In genomic region chr3:37499061-37499785, GRCh38 we compare ENCODE assay signal across 15 cellular contexts. TPM values are rescaled to one million over a fixed set of nuclear protein-coding genes. Genes with fewer than 3 reads are reported as not detected.
"Had no signal": no experiment of that assay in that cellular context is flagged by ENCODE, and none has a peak within 500 bp of the region (broad histone marks: within the 10 kb centered on the region; RNA-seq: fewer than 3 reads in every experiment).

No MANE protein-coding gene starts in this region.

- ATAC-seq: naive thymus-derived CD8-positive, alpha-beta T cell had no signal

- H3K9me3 Mint-ChIP-seq: activated T-helper 2 cell treated with anti-CD3 and anti-CD28 coated beads, Interferon-gamma antibody, Interleukin-2, Interleukin-4, amounts not matched to agents 10 μg/mL and 5 μg/mL and 100 μg/mL, durations not matched to agents 14 hours and 24 hours and 36 hours; memory B cell had no signal

- DNase-seq: activated CD4-positive, alpha-beta T cell treated with anti-CD3 and anti-CD28 coated beads, Interleukin-2, amount 50 U/mL, for 1 hour; activated CD4-positive, CD25-positive, alpha-beta regulatory T cell; activated naive CD4-positive, alpha-beta T cell treated with anti-CD3 and anti-CD28 coated beads, Interleukin-2, amount 50 U/mL, for 16 hours; amniotic stem cell; brain microvascular endothelial cell; dermis blood vessel endothelial cell; islet precursor cell; naive thymus-derived CD8-positive, alpha-beta T cell; stimulated activated CD4-positive, alpha-beta T cell treated with anti-CD3 and anti-CD28 coated beads, Interleukin-4, amount 100 ng/mL, for 24 hours; stomach had no signal

- H3K4me3 Mint-ChIP-seq: memory B cell; naive thymus-derived CD8-positive, alpha-beta T cell had no signal

- H3K36me3 Mint-ChIP-seq: naive thymus-derived CD8-positive, alpha-beta T cell had no signal

- H3K4me1 Mint-ChIP-seq: memory B cell had no signal

- H3K9me3 ChIP-seq: stomach, thoracic aorta had no signal

- H3K27ac ChIP-seq: brain microvascular endothelial cell, hepatocyte, skin epidermis had no signal

- H3K27ac Mint-ChIP-seq: activated T-helper 2 cell treated with anti-CD3 and anti-CD28 coated beads, Interferon-gamma antibody, Interleukin-2, Interleukin-4, amounts not matched to agents 10 μg/mL and 5 μg/mL and 100 μg/mL, durations not matched to agents 14 hours and 24 hours and 36 hours; memory B cell; naive thymus-derived CD8-positive, alpha-beta T cell had no signal

- H3K36me3 ChIP-seq: brain microvascular endothelial cell had no signal

- H3K4me3 ChIP-seq: hepatocyte, skin epidermis, stomach, thoracic aorta had no signal

- H3K27me3 ChIP-seq: hepatocyte, stomach had no signal

RNA-seq across cellular contexts. Expression of gene ITGA9, which starts 47.3 kb away (rescaled TPM):
- polyA plus RNA-seq: naive thymus-derived CD8-positive, alpha-beta T cell had no signal
